38 cellular contexts compared by ENCODE assay signal in genomic region chr12:70497508-70497907, GRCh38.
"Had no signal": no experiment of that assay in that cellular context is flagged by ENCODE, and none has a peak within 500 bp of the region (broad histone marks: within the 10 kb centered on the region; RNA-seq: fewer than 3 reads in every experiment).

No MANE protein-coding gene starts in this region.

- FAIRE-seq: astrocyte, colon had no signal

- H3K9me3 Mint-ChIP-seq: activated T-helper 2 cell treated with anti-CD3 and anti-CD28 coated beads, Interferon-gamma antibody, Interleukin-2, Interleukin-4, amounts not matched to agents 10 μg/mL and 5 μg/mL and 100 μg/mL, durations not matched to agents 14 hours and 24 hours and 36 hours had no signal

- H3K4me1 ChIP-seq: adrenal gland, ascending aorta, body of pancreas, breast epithelium had no signal

- H3K36me3 Mint-ChIP-seq: activated naive CD4-positive, alpha-beta T cell treated with anti-CD3 and anti-CD28 coated beads, Interleukin-2, amount 10 ng/mL, durations not matched to agents 7 days and 5 days; activated naive CD4-positive, alpha-beta T cell treated with anti-CD3 and anti-CD28 coated beads, Interleukin-2, amount 50 U/mL, for 24 hours; activated naive CD8-positive, alpha-beta T cell; activated naive CD8-positive, alpha-beta T cell treated with anti-CD3 and anti-CD28 coated beads, Interleukin-2, amount 10 ng/mL, durations not matched to agents 7 days and 5 days; brain had no signal

- H3K36me3 ChIP-seq: adrenal gland, ascending aorta, brain microvascular endothelial cell, breast epithelium, cardiac muscle cell had no signal

- H3K27ac ChIP-seq: adrenal gland, ascending aorta, body of pancreas, brain microvascular endothelial cell, breast epithelium, cardiac muscle cell had no signal

- H3K27me3 ChIP-seq: adrenal gland, ascending aorta, body of pancreas, brain microvascular endothelial cell, breast epithelium, cardiac muscle cell had no signal

- ATAC-seq: activated naive CD4-positive, alpha-beta T cell treated with anti-CD3 and anti-CD28 coated beads, Interleukin-2, amount 50 U/mL, for 72 hours; activated naive CD8-positive, alpha-beta T cell treated with anti-CD3 and anti-CD28 coated beads, Interleukin-2, amount 50 U/mL, for 24 hours; activated T-cell treated with anti-CD3 and anti-CD28 coated beads, Interleukin-2, amount 50 U/mL, for 4 hours; activated T-cell treated with anti-CD3 and anti-CD28 coated beads, Interleukin-2, amount 50 U/mL, for 72 hours; activated T-helper 17 cell treated with anti-CD3 and anti-CD28 coated beads, Interleukin-2, amount 50 U/mL, for 72 hours; body of pancreas had no signal

- H3K27ac Mint-ChIP-seq: activated naive CD4-positive, alpha-beta T cell treated with anti-CD3 and anti-CD28 coated beads for 36 hours; activated naive CD4-positive, alpha-beta T cell treated with anti-CD3 and anti-CD28 coated beads, Interleukin-2, amount 10 ng/mL, durations not matched to agents 7 days and 5 days; activated naive CD4-positive, alpha-beta T cell treated with anti-CD3 and anti-CD28 coated beads, Interleukin-2, amount 50 U/mL, for 24 hours; activated naive CD4-positive, alpha-beta T cell treated with anti-CD3 and anti-CD28 coated beads, Interleukin-2, amount 50 U/mL, for 72 hours; activated naive CD8-positive, alpha-beta T cell; activated naive CD8-positive, alpha-beta T cell treated with anti-CD3 and anti-CD28 coated beads, Interleukin-2, amount 10 ng/mL, durations not matched to agents 7 days and 5 days; activated naive CD8-positive, alpha-beta T cell treated with anti-CD3 and anti-CD28 coated beads, Interleukin-2, amount 50 U/mL, for 24 hours; activated T-cell treated with anti-CD3 and anti-CD28 coated beads, Interleukin-2, amount 50 U/mL, for 24 hours; activated T-cell treated with anti-CD3 and anti-CD28 coated beads, Interleukin-2, amount 50 U/mL, for 72 hours; activated T-helper 1 cell treated with anti-CD3 and anti-CD28 coated beads, Interleukin-12 subunit alpha, Interleukin-12 subunit beta, Interleukin-2, Interleukin-4 antibody, amounts not matched to agents 30 ng/mL and 10 ng/mL and 1 ng/mL, durations not matched to agents 14 hours and 24 hours and 36 hours; activated T-helper 17 cell treated with anti-CD3 and anti-CD28 coated beads, Interleukin-2, amount 50 U/mL, for 72 hours; activated T-helper 2 cell treated with anti-CD3 and anti-CD28 coated beads, Interferon-gamma antibody, Interleukin-2, Interleukin-4, amounts not matched to agents 10 μg/mL and 5 μg/mL and 100 μg/mL, durations not matched to agents 14 hours and 24 hours and 36 hours; brain had no signal

- H3K4me3 Mint-ChIP-seq: activated naive CD4-positive, alpha-beta T cell treated with anti-CD3 and anti-CD28 coated beads for 36 hours; activated naive CD4-positive, alpha-beta T cell treated with anti-CD3 and anti-CD28 coated beads, Interleukin-2, amount 10 ng/mL, durations not matched to agents 7 days and 5 days; activated naive CD4-positive, alpha-beta T cell treated with anti-CD3 and anti-CD28 coated beads, Interleukin-2, amount 50 U/mL, for 24 hours; activated naive CD8-positive, alpha-beta T cell; activated naive CD8-positive, alpha-beta T cell treated with anti-CD3 and anti-CD28 coated beads, Interleukin-2, amount 10 ng/mL, durations not matched to agents 7 days and 5 days; activated naive CD8-positive, alpha-beta T cell treated with anti-CD3 and anti-CD28 coated beads, Interleukin-2, amount 50 U/mL, for 24 hours; activated T-cell treated with anti-CD3 and anti-CD28 coated beads, Interleukin-2, amount 50 U/mL, for 24 hours; activated T-cell treated with anti-CD3 and anti-CD28 coated beads, Interleukin-2, amount 50 U/mL, for 4 hours; activated T-cell treated with anti-CD3 and anti-CD28 coated beads, Interleukin-2, amount 50 U/mL, for 72 hours; activated T-helper 1 cell treated with anti-CD3 and anti-CD28 coated beads, Interleukin-12 subunit alpha, Interleukin-12 subunit beta, Interleukin-2, Interleukin-4 antibody, amounts not matched to agents 30 ng/mL and 10 ng/mL and 1 ng/mL, durations not matched to agents 14 hours and 24 hours and 36 hours; activated T-helper 17 cell treated with anti-CD3 and anti-CD28 coated beads, Interleukin-2, amount 50 U/mL, for 72 hours; brain; central memory CD8-positive, alpha-beta T cell had no signal

- H3K9me3 ChIP-seq: adrenal gland, ascending aorta had no signal

- DNase-seq: activated effector memory CD4-positive, alpha-beta T cell treated with anti-CD3 and anti-CD28 coated beads, Interleukin-2, amount 50 U/mL, for 16 hours; activated effector memory CD4-positive, alpha-beta T cell treated with Interleukin-2 at 50 U/mL for 16 hours; activated gamma-delta T cell; activated gamma-delta T cell treated with Interleukin-2 at 50 U/mL for 16 hours; activated naive CD4-positive, alpha-beta T cell; activated naive CD4-positive, alpha-beta T cell treated with anti-CD3 and anti-CD28 coated beads for 36 hours; activated naive CD4-positive, alpha-beta T cell treated with anti-CD3 and anti-CD28 coated beads, Interleukin-2, amount 10 ng/mL, durations not matched to agents 7 days and 5 days; activated naive CD4-positive, alpha-beta T cell treated with anti-CD3 and anti-CD28 coated beads, Interleukin-2, amount 50 U/mL, for 16 hours; activated naive CD4-positive, alpha-beta T cell treated with Interleukin-2 at 50 U/mL for 16 hours; activated naive CD8-positive, alpha-beta T cell treated with anti-CD3 and anti-CD28 coated beads, Interleukin-2, amount 10 ng/mL, durations not matched to agents 7 days and 5 days; activated naive CD8-positive, alpha-beta T cell treated with anti-CD3 and anti-CD28 coated beads, Interleukin-2, amount 50 U/mL, for 24 hours; activated T-cell treated with anti-CD3 and anti-CD28 coated beads, Interleukin-2, amount 50 U/mL, for 24 hours; activated T-cell treated with anti-CD3 and anti-CD28 coated beads, Interleukin-2, amount 50 U/mL, for 4 hours; activated T-cell treated with anti-CD3 and anti-CD28 coated beads, Interleukin-2, amount 50 U/mL, for 48 hours; activated T-cell treated with anti-CD3 and anti-CD28 coated beads, Interleukin-2, amount 50 U/mL, for 72 hours; adrenal gland; amniotic stem cell; amygdala; anterior cingulate cortex; aorta; body of pancreas; brain microvascular endothelial cell; caudate nucleus; central memory CD4-positive, alpha-beta T cell; cerebellar nuclear complex had no signal

- H3K4me1 Mint-ChIP-seq: activated naive CD4-positive, alpha-beta T cell treated with anti-CD3 and anti-CD28 coated beads, Interleukin-2, amount 10 ng/mL, durations not matched to agents 7 days and 5 days; activated naive CD4-positive, alpha-beta T cell treated with anti-CD3 and anti-CD28 coated beads, Interleukin-2, amount 50 U/mL, for 24 hours; activated naive CD8-positive, alpha-beta T cell treated with anti-CD3 and anti-CD28 coated beads, Interleukin-2, amount 10 ng/mL, durations not matched to agents 7 days and 5 days; activated T-helper 17 cell treated with anti-CD3 and anti-CD28 coated beads, Interleukin-2, amount 50 U/mL, for 72 hours; brain; central memory CD8-positive, alpha-beta T cell had no signal

- H3K27me3 Mint-ChIP-seq: activated naive CD4-positive, alpha-beta T cell treated with anti-CD3 and anti-CD28 coated beads, Interleukin-2, amount 10 ng/mL, durations not matched to agents 7 days and 5 days; activated naive CD8-positive, alpha-beta T cell treated with anti-CD3 and anti-CD28 coated beads, Interleukin-2, amount 10 ng/mL, durations not matched to agents 7 days and 5 days had no signal

- H3K4me3 ChIP-seq: adrenal gland, ascending aorta, body of pancreas, breast epithelium, cardiac muscle cell had no signal
